Comparison of ENCODE assay signal across 1 cellular context in genomic region chr12:92928962-92929915, GRCh38.
TF ChIP-seq lines count a peak whose summit lies in the region.

Gene EEA1, minus strand, starts transcription at chr12:92929295. Its CDS starts 229 bp downstream, at chr12:92929066.

TF ChIP-seq in HepG2, 621 proteins besides CTCF, POLR2A, EP300 and RAD21 (continued from another document):
- TF ChIP-seq HOMEZ (CRISPR knock-in tag; IDR thresholded peaks at IDR 0.05; ENCODE audit: low read depth), result peak; percentile 57
- TF ChIP-seq ADNP (CRISPR knock-in tag; IDR thresholded peaks at IDR 0.05), result no peak
- TF ChIP-seq HMG20A (CRISPR knock-in tag; IDR thresholded peaks at IDR 0.05; ENCODE audit: borderline replicate concordance), result no peak
- peak; percentile 80 for TF ChIP-seq POGZ (CRISPR knock-in tag; IDR thresholded peaks at IDR 0.05)
- TF ChIP-seq ZNF180 (CRISPR knock-in tag; IDR thresholded peaks at IDR 0.05; ENCODE audit: borderline replicate concordance, low read depth), result no peak
- no peak for TF ChIP-seq PCBP2 (optimal IDR thresholded peaks at IDR 0.05; ENCODE audit: low read depth, low read length, poor library complexity, severe bottlenecking)
- TF ChIP-seq ZFP90 (CRISPR knock-in tag; IDR thresholded peaks at IDR 0.05; ENCODE audit: borderline replicate concordance), result peak; percentile 96
- TF ChIP-seq ZC3H13 (CRISPR knock-in tag; IDR thresholded peaks at IDR 0.05), result no peak; the same call in 1 of the 2 replicates
- 0 out of 2 replicates have a peak, but pooled peaks have one; percentile 78 for TF ChIP-seq CAMTA2 (CRISPR knock-in tag; IDR thresholded peaks at IDR 0.05; ENCODE audit: borderline replicate concordance)
- peak; percentile 98 for TF ChIP-seq ZNF883 (CRISPR knock-in tag; IDR thresholded peaks at IDR 0.05; ENCODE audit: not compliant biosample characterization)
- TF ChIP-seq SMAD1 (CRISPR knock-in tag; IDR thresholded peaks at IDR 0.05; ENCODE audit: borderline replicate concordance, low read depth), result peak; percentile 90
- peak; percentile 85; the same call in 1 of the 2 replicates for TF ChIP-seq NAIF1 (CRISPR knock-in tag; IDR thresholded peaks at IDR 0.05; ENCODE audit: borderline replicate concordance)
- peak; percentile 95 for TF ChIP-seq ZNF274 (CRISPR knock-in tag; IDR thresholded peaks at IDR 0.05)
- TF ChIP-seq DBP (CRISPR knock-in tag; IDR thresholded peaks at IDR 0.05; ENCODE audit: not compliant biosample characterization), result peak; percentile 77
- no peak for TF ChIP-seq ARID3A (IDR thresholded peaks at IDR 0.05; ENCODE audit: low read depth, low read length)
- peak; percentile 93 for TF ChIP-seq MXD4 (CRISPR knock-in tag; IDR thresholded peaks at IDR 0.05)
- peak; percentile 72; the same call in 1 of the 2 replicates for TF ChIP-seq ZNF879 (CRISPR knock-in tag; IDR thresholded peaks at IDR 0.05)
- no peak for TF ChIP-seq ZNF251 (CRISPR knock-in tag; IDR thresholded peaks at IDR 0.05)
- TF ChIP-seq ATAD3A (CRISPR knock-in tag; IDR thresholded peaks at IDR 0.05), result no peak
- peak; percentile 63 for TF ChIP-seq RBM39 (IDR thresholded peaks at IDR 0.05; ENCODE audit: low read depth, low read length, poor library complexity, severe bottlenecking)
- TF ChIP-seq TARDBP (CRISPR knock-in tag; IDR thresholded peaks at IDR 0.05), result peak; percentile 51
- no peak for TF ChIP-seq FUBP1 (CRISPR knock-in tag; IDR thresholded peaks at IDR 0.05; ENCODE audit: borderline replicate concordance)
- TF ChIP-seq, protein P1, sequence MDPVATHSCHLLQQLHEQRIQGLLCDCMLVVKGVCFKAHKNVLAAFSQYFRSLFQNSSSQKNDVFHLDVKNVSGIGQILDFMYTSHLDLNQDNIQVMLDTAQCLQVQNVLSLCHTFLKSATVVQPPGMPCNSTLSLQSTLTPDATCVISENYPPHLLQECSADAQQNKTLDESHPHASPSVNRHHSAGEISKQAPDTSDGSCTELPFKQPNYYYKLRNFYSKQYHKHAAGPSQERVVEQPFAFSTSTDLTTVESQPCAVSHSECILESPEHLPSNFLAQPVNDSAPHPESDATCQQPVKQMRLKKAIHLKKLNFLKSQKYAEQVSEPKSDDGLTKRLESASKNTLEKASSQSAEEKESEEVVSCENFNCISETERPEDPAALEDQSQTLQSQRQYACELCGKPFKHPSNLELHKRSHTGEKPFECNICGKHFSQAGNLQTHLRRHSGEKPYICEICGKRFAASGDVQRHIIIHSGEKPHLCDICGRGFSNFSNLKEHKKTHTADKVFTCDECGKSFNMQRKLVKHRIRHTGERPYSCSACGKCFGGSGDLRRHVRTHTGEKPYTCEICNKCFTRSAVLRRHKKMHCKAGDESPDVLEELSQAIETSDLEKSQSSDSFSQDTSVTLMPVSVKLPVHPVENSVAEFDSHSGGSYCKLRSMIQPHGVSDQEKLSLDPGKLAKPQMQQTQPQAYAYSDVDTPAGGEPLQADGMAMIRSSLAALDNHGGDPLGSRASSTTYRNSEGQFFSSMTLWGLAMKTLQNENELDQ (CRISPR knock-in tag; IDR thresholded peaks at IDR 0.05; ENCODE audit: borderline replicate concordance), result no peak
- TF ChIP-seq, protein P2, sequence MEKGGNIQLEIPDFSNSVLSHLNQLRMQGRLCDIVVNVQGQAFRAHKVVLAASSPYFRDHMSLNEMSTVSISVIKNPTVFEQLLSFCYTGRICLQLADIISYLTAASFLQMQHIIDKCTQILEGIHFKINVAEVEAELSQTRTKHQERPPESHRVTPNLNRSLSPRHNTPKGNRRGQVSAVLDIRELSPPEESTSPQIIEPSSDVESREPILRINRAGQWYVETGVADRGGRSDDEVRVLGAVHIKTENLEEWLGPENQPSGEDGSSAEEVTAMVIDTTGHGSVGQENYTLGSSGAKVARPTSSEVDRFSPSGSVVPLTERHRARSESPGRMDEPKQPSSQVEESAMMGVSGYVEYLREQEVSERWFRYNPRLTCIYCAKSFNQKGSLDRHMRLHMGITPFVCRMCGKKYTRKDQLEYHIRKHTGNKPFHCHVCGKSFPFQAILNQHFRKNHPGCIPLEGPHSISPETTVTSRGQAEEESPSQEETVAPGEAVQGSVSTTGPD (CRISPR knock-in tag; IDR thresholded peaks at IDR 0.05), result no peak
- TF ChIP-seq, protein P3, sequence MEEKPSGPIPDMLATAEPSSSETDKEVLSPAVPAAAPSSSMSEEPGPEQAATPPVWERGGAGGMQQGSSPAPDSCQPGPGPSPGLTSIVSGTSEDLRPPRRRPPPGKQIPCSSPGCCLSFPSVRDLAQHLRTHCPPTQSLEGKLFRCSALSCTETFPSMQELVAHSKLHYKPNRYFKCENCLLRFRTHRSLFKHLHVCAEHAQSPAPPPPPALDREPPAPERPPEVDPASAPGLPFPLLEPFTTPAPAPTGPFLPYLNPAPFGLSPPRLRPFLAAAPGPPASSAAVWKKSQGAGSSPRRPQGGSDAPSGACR (CRISPR knock-in tag; IDR thresholded peaks at IDR 0.05), result 0 out of 2 replicates have a peak, but pooled peaks have one; percentile 47
- peak; percentile 72; the same call in 1 of the 2 replicates for TF ChIP-seq ZSCAN9 (CRISPR knock-in tag; IDR thresholded peaks at IDR 0.05; ENCODE audit: borderline replicate concordance)
- no peak for TF ChIP-seq ZNF75D (CRISPR knock-in tag; IDR thresholded peaks at IDR 0.05; ENCODE audit: borderline replicate concordance)
- no peak for TF ChIP-seq ZKSCAN1 (IDR thresholded peaks at IDR 0.05; ENCODE audit: low read length)
- TF ChIP-seq, protein P4, sequence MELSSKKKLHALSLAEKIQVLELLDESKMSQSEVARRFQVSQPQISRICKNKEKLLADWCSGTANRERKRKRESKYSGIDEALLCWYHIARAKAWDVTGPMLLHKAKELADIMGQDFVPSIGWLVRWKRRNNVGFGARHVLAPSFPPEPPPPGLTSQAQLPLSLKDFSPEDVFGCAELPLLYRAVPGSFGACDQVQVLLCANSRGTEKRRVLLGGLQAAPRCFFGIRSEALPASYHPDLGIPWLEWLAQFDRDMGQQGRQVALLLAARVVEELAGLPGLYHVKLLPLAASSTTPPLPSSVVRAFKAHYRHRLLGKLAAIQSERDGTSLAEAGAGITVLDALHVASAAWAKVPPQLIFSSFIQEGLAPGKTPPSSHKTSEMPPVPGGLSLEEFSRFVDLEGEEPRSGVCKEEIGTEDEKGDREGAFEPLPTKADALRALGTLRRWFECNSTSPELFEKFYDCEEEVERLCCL (CRISPR knock-in tag; IDR thresholded peaks at IDR 0.05; ENCODE audit: borderline replicate concordance), result no peak; the same call in 1 of the 2 replicates
- peak; percentile 96 for TF ChIP-seq ZNF777 (CRISPR knock-in tag; IDR thresholded peaks at IDR 0.05)
- TF ChIP-seq, protein P5, sequence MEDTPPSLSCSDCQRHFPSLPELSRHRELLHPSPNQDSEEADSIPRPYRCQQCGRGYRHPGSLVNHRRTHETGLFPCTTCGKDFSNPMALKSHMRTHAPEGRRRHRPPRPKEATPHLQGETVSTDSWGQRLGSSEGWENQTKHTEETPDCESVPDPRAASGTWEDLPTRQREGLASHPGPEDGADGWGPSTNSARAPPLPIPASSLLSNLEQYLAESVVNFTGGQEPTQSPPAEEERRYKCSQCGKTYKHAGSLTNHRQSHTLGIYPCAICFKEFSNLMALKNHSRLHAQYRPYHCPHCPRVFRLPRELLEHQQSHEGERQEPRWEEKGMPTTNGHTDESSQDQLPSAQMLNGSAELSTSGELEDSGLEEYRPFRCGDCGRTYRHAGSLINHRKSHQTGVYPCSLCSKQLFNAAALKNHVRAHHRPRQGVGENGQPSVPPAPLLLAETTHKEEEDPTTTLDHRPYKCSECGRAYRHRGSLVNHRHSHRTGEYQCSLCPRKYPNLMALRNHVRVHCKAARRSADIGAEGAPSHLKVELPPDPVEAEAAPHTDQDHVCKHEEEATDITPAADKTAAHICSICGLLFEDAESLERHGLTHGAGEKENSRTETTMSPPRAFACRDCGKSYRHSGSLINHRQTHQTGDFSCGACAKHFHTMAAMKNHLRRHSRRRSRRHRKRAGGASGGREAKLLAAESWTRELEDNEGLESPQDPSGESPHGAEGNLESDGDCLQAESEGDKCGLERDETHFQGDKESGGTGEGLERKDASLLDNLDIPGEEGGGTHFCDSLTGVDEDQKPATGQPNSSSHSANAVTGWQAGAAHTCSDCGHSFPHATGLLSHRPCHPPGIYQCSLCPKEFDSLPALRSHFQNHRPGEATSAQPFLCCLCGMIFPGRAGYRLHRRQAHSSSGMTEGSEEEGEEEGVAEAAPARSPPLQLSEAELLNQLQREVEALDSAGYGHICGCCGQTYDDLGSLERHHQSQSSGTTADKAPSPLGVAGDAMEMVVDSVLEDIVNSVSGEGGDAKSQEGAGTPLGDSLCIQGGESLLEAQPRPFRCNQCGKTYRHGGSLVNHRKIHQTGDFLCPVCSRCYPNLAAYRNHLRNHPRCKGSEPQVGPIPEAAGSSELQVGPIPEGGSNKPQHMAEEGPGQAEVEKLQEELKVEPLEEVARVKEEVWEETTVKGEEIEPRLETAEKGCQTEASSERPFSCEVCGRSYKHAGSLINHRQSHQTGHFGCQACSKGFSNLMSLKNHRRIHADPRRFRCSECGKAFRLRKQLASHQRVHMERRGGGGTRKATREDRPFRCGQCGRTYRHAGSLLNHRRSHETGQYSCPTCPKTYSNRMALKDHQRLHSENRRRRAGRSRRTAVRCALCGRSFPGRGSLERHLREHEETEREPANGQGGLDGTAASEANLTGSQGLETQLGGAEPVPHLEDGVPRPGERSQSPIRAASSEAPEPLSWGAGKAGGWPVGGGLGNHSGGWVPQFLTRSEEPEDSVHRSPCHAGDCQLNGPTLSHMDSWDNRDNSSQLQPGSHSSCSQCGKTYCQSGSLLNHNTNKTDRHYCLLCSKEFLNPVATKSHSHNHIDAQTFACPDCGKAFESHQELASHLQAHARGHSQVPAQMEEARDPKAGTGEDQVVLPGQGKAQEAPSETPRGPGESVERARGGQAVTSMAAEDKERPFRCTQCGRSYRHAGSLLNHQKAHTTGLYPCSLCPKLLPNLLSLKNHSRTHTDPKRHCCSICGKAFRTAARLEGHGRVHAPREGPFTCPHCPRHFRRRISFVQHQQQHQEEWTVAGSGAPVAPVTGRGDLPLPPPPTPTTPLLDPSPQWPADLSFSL (CRISPR knock-in tag; IDR thresholded peaks at IDR 0.05), result peak; percentile 55; the same call in 1 of the 2 replicates
